ENCODE assay signal across 23 cellular contexts in genomic region chr10:15739437-15739970, GRCh38. TPM values are rescaled to one million over a fixed set of nuclear protein-coding genes. Genes with fewer than 3 reads are reported as not detected.
DNase-seq lines count a peak whose midpoint lies in the region; ATAC-seq, FAIRE-seq and TF ChIP-seq lines count a peak whose summit lies in the region.
"Had no signal": no experiment of that assay in that cellular context is flagged by ENCODE, and none has a peak within 500 bp of the region (broad histone marks: within the 10 kb centered on the region; RNA-seq: fewer than 3 reads in every experiment).

No MANE protein-coding gene starts in this region.

- no TSS peak for BruUV-seq in PC-3 (replicated peaks; lab: Mats Ljungman, UMichigan)
- BruUV-seq in Calu3 (replicated peaks; lab: Mats Ljungman, UMichigan) = no TSS peak

- no peak overlapping the region for H2BK5ac ChIP-seq in H1 (ENCODE audit: low read depth, low read length)

- no peaks in the 10 kb centered on the region for H3F3A ChIP-seq in PC-3 (ENCODE audit: low read length, unreplicated experiment)

- H2AFZ ChIP-seq in PC-3 (ENCODE audit: low read length) (no peak overlapping the region), H1 (ENCODE audit: low read length) (peak overlapping the region; percentile 76; the same call in 1 of the 2 replicates)
- H2AFZ ChIP-seq: GM23338 had no signal

- H2BK120ac ChIP-seq in H1 (replicated peaks; ENCODE audit: low read depth, low read length) = no peak overlapping the region

- H4K8ac ChIP-seq in H1 (ENCODE audit: extremely low read depth, insufficient read depth, low read length) = no peak overlapping the region

- ATAC-seq in PC-3 (no peak), HG02938 (IDR thresholded peaks at IDR 0.05; ENCODE audit: unreplicated experiment) (no peak)
- ATAC-seq: A549; CD8-positive, alpha-beta T cell; GM23338 had no signal

- H3K27ac Mint-ChIP-seq in activated CD4-positive, alpha-beta memory T cell treated with anti-CD3 and anti-CD28 coated beads, Interleukin-2, amount 10 ng/mL, durations not matched to agents 7 days and 5 days = no peak overlapping the region
- H3K27ac Mint-ChIP-seq in Calu3 (ENCODE audit: unreplicated experiment) = no peak overlapping the region
- H3K27ac Mint-ChIP-seq: CD8-positive, alpha-beta T cell; GM23338 had no signal

- no peak overlapping the region for H4K5ac ChIP-seq in H1 (ENCODE audit: insufficient read length, low read depth, low read length)

- H3K23me2 ChIP-seq in H1 (ENCODE audit: low read depth, low read length) = no peaks in the 10 kb centered on the region

- H3K4me1 ChIP-seq in PC-3 (ENCODE audit: insufficient read depth, low read length) (peaks cover 6% of the 10 kb centered on the region; the same call in 1 of the 2 replicates), H1 (replicated peaks in 1 of 4; ENCODE audit: control insufficient read depth in 3 of 4, insufficient read depth in 4 of 4, low read length in 3 of 4) (no peaks in the 10 kb centered on the region), mucosa of rectum (ENCODE audit: control insufficient read depth in 2 of 2, insufficient read depth in 2 of 2, low read length in 2 of 2) (no peaks in the 10 kb centered on the region), transverse colon (no peaks in the 10 kb centered on the region)
- H3K4me1 ChIP-seq: A549, BLaER1 had no signal

- H3K4ac ChIP-seq in H1 (replicated peaks; ENCODE audit: insufficient read length, low read depth, low read length) = no peak overlapping the region

- no peak overlapping the region for H4K91ac ChIP-seq in H1 (replicated peaks; ENCODE audit: insufficient read length, low read length)

- CTCF ChIA-PET in PC-3 (lab: Charles Lee) = no interaction called here
- CTCF ChIA-PET in H1 (lab: Charles Lee; ENCODE audit: partially characterized antibody) = interaction anchor here (0.7 to 3.3 kb wide), 4 partner anchors 11 to 278 kb away, joined by 3 to 15 read pairs (median 3); partner anchors contain the start of gene ITGA8
- CTCF ChIA-PET in activated CD4-positive, alpha-beta memory T cell treated with anti-CD3 and anti-CD28 coated beads, Interleukin-2, amount 10 ng/mL, durations not matched to agents 7 days and 5 days (lab: Charles Lee) = no interaction called here
- CTCF ChIA-PET in Calu3 (lab: Charles Lee) = interaction anchor here (1.1 kb wide), 1 partner anchor 25 kb away, joined by 4 read pairs; no protein-coding TSS in a partner anchor

- POLR2A ChIA-PET in PC-3 (lab: Charles Lee; ENCODE audit: unreplicated experiment) = no interaction called here
- POLR2A ChIA-PET in H1 (lab: Charles Lee; ENCODE audit: partially characterized antibody) = interaction anchor here (0.5 to 1.0 kb wide), 2 partner anchors 9 to 766 kb away, joined by 3 read pairs; no protein-coding TSS in a partner anchor
- POLR2A ChIA-PET in activated CD4-positive, alpha-beta memory T cell treated with anti-CD3 and anti-CD28 coated beads, Interleukin-2, amount 10 ng/mL, durations not matched to agents 7 days and 5 days (lab: Charles Lee) = no interaction called here

- H3K4me3 ChIP-seq in PC-3 (ENCODE audit: low read length) (no peak overlapping the region), H1 (ENCODE audit: extremely low read depth in 1 of 4, insufficient read depth in 2 of 4, low read depth in 3 of 4, low read length in 4 of 4) (no peak overlapping the region), mucosa of rectum (ENCODE audit: low read length in 2 of 2) (no peak overlapping the region), transverse colon (no peak overlapping the region)
- H3K4me3 ChIP-seq: A549, BLaER1, GM23338, SJSA1 had no signal

- H3K36me3 ChIP-seq in PC-3 (ENCODE audit: low read depth, low read length) (no peaks in the 10 kb centered on the region), H1 (ENCODE audit: control insufficient read depth in 2 of 4, insufficient read depth in 4 of 4, low read length in 3 of 4) (no peaks in the 10 kb centered on the region), mucosa of rectum (ENCODE audit: control insufficient read depth in 2 of 2, insufficient read depth in 2 of 2, low read length in 2 of 2) (no peaks in the 10 kb centered on the region), transverse colon (no peaks in the 10 kb centered on the region)
- H3K36me3 ChIP-seq: BLaER1, SJSA1 had no signal

- H3K9ac ChIP-seq in PC-3 (ENCODE audit: low read length) (no peak overlapping the region), H1 (replicated peaks in 1 of 4; ENCODE audit: extremely low read depth in 1 of 4, low read depth in 3 of 4, low read length in 3 of 4) (no peak overlapping the region), mucosa of rectum (ENCODE audit: low read depth in 1 of 2, low read length in 2 of 2) (no peak overlapping the region)
- H3K9ac ChIP-seq: BLaER1, KMS-11 had no signal

- H3K4me3 Mint-ChIP-seq in activated CD4-positive, alpha-beta memory T cell treated with anti-CD3 and anti-CD28 coated beads, Interleukin-2, amount 10 ng/mL, durations not matched to agents 7 days and 5 days = no peak overlapping the region
- no peak overlapping the region for H3K4me3 Mint-ChIP-seq in Calu3 (ENCODE audit: low read depth, unreplicated experiment)
- H3K4me3 Mint-ChIP-seq: CD8-positive, alpha-beta T cell; GM23338 had no signal

- no peak overlapping the region for H3K14ac ChIP-seq in H1 (ENCODE audit: insufficient read length)

- peaks cover 10% of the 10 kb centered on the region for H3K27me3 Mint-ChIP-seq in activated CD4-positive, alpha-beta memory T cell treated with anti-CD3 and anti-CD28 coated beads, Interleukin-2, amount 10 ng/mL, durations not matched to agents 7 days and 5 days
- H3K27me3 Mint-ChIP-seq in Calu3 (ENCODE audit: unreplicated experiment) = no peaks in the 10 kb centered on the region

- no peaks in the 10 kb centered on the region for H3K9me3 ChIP-seq in PC-3 (ENCODE audit: low read length)
- no peaks in the 10 kb centered on the region for H3K9me3 ChIP-seq in H1 (ENCODE audit: insufficient read depth in 2 of 2, low read depth in 1 of 2, low read length in 1 of 2)
- no peaks in the 10 kb centered on the region for H3K9me3 ChIP-seq in mucosa of rectum (ENCODE audit: control insufficient read depth in 2 of 2, low read length in 2 of 2)
- no peaks in the 10 kb centered on the region for H3K9me3 ChIP-seq in transverse colon
- H3K9me3 ChIP-seq: A549, SJSA1 had no signal

- H3K79me2 ChIP-seq in PC-3 (ENCODE audit: low read length) (no peaks in the 10 kb centered on the region), H1 (ENCODE audit: control insufficient read depth in 1 of 2, insufficient read depth in 2 of 2, low read length in 2 of 2) (no peaks in the 10 kb centered on the region)

- no peaks in the 10 kb centered on the region for H3K9me3 Mint-ChIP-seq in activated CD4-positive, alpha-beta memory T cell treated with anti-CD3 and anti-CD28 coated beads, Interleukin-2, amount 10 ng/mL, durations not matched to agents 7 days and 5 days
- H3K9me3 Mint-ChIP-seq in Calu3 (ENCODE audit: low read depth, unreplicated experiment) = peaks cover 2% of the 10 kb centered on the region
- H3K9me3 Mint-ChIP-seq: CD8-positive, alpha-beta T cell; GM23338 had no signal

- no peaks in the 10 kb centered on the region for H3K79me1 ChIP-seq in H1 (ENCODE audit: low read depth, low read length)

- H3K56ac ChIP-seq in H1 (replicated peaks; ENCODE audit: insufficient read length, low read depth, low read length) = no peak overlapping the region

- H4K20me1 ChIP-seq in PC-3 (ENCODE audit: low read length) (no peaks in the 10 kb centered on the region), H1 (replicated peaks in 1 of 2; ENCODE audit: control insufficient read depth in 1 of 2, insufficient read depth in 2 of 2, low read length in 2 of 2) (no peaks in the 10 kb centered on the region)
- H4K20me1 ChIP-seq: BLaER1 had no signal

- DNase-seq in PC-3 = peak; percentile 6
- no peak for DNase-seq in H1 (ENCODE audit: low read depth in 1 of 2, low spot score in 2 of 2)
- DNase-seq in transverse colon = no peak
- no peak for DNase-seq in activated CD4-positive, alpha-beta memory T cell treated with anti-CD3 and anti-CD28 coated beads, Interleukin-2, amount 10 ng/mL, durations not matched to agents 7 days and 5 days
- DNase-seq in NCI-H1092 (lab: John Stamatoyannopoulos, UW) = no peak
- no peak for DNase-seq in Calu3
- DNase-seq: CD8-positive, alpha-beta T cell; DMS53; EL; NCI-H1417 treated with DMSO at 0.1 percent for 48 hours; NCI-H1930; NCI-H226; NCI-H524 had no signal

- H2BK12ac ChIP-seq in H1 (ENCODE audit: low read depth, low read length) = no peak overlapping the region

- H3K27ac ChIP-seq in PC-3 (ENCODE audit: low read length) = no peak overlapping the region
- H3K27ac ChIP-seq in H1 (ENCODE audit: low read depth, low read length) = no peak overlapping the region
- peak overlapping the region; percentile 41 to 52 for H3K27ac ChIP-seq in mucosa of rectum (ENCODE audit: low read depth in 2 of 2, low read length in 2 of 2)
- H3K27ac ChIP-seq in transverse colon = peak overlapping the region; percentile 30 to 65 (median 64)
- H3K27ac ChIP-seq: A549, BLaER1, KMS-11, RWPE1, SJSA1 had no signal

- no peak overlapping the region for H3K18ac ChIP-seq in H1 (ENCODE audit: extremely low read depth, low read length)

- intact Hi-C loops in PC-3 (cut with micrococcal nuclease) = no loop called here
- intact Hi-C loops in transverse colon (cut with DNase I; ENCODE audit: low total_unique reads) = no loop called here
- intact Hi-C loops in Calu3 (cut with micrococcal nuclease; ENCODE audit: unreplicated experiment) = no loop called here

- no peak overlapping the region for H2BK15ac ChIP-seq in H1 (ENCODE audit: low read length)

- H3K4me2 ChIP-seq in PC-3 (ENCODE audit: low read length) = no peak overlapping the region
- no peak overlapping the region for H3K4me2 ChIP-seq in H1 (ENCODE audit: insufficient read depth in 1 of 2, low read depth in 2 of 2, low read length in 2 of 2)
- H3K4me2 ChIP-seq: A549, BLaER1, GM23338, KMS-11 had no signal

- H2BK20ac ChIP-seq in H1 (ENCODE audit: low read length) = no peak overlapping the region

- TF ChIP-seq CTCF in PC-3 (conservative IDR thresholded peaks at IDR 0.05; ENCODE audit: low read depth, low read length) (no peak), H1 (IDR thresholded peaks at IDR 0.05; ENCODE audit: control extremely low read depth in 1 of 3, insufficient read depth in 1 of 3, low read depth in 1 of 3, low read length in 3 of 3) (no peak), transverse colon (IDR thresholded peaks at IDR 0.05) (no peak), Calu3 (IDR thresholded peaks at IDR 0.05; ENCODE audit: unreplicated experiment) (no peak)

- TF ChIP-seq EP300 in H1 (IDR thresholded peaks at IDR 0.05; ENCODE audit: borderline replicate concordance in 1 of 2, low read depth in 2 of 2, low read length in 2 of 2) (no peak), transverse colon (IDR thresholded peaks at IDR 0.05; ENCODE audit: low read depth) (no peak)

- FAIRE-seq in H1 (lab: Jason Lieb, UNC) = no peak
- FAIRE-seq: A549, GM12891, GM19239 had no signal

- TF ChIP-seq RAD21 in H1 (IDR thresholded peaks at IDR 0.05 in 1 of 2, conservative IDR thresholded peaks at IDR 0.05 in 1 of 2; ENCODE audit: low read depth in 2 of 2, low read length in 2 of 2) = no peak

- in situ Hi-C loops in transverse colon (cut with MboI; ENCODE audit: low pct_ligation_motif_present in 1 of 4, low pct_unique_long_range_greater_than_20kb in 1 of 4, low sequenced_read_pairs in 3 of 4) = no loop called here

- no peak overlapping the region for H2AK5ac ChIP-seq in H1 (ENCODE audit: low read depth, low read length)

- no peaks in the 10 kb centered on the region for H3K36me3 Mint-ChIP-seq in activated CD4-positive, alpha-beta memory T cell treated with anti-CD3 and anti-CD28 coated beads, Interleukin-2, amount 10 ng/mL, durations not matched to agents 7 days and 5 days (ENCODE audit: low read depth)
- no peaks in the 10 kb centered on the region for H3K36me3 Mint-ChIP-seq in Calu3 (ENCODE audit: insufficient read depth, unreplicated experiment)
- H3K36me3 Mint-ChIP-seq: CD8-positive, alpha-beta T cell had no signal

- WGBS in H1 (ENCODE audit: extremely low coverage in 1 of 2, insufficient coverage in 1 of 2, insufficient read length in 1 of 2, insufficient replicate concordance in 2 of 2, low coverage in 1 of 2, low lambda C conversion rate in 2 of 2, missing lambda C conversion rate in 1 of 2), 2 experiments = 93% methylated on average over 7 of the region's 7 CpGs; no CpG with 5 or more reads in 1 of the 2 experiments
- WGBS in transverse colon (ENCODE audit: low coverage in 1 of 2), 2 donors = 67 to 70% methylated on average over 2 to 7 of the region's 7 CpGs

- no peaks in the 10 kb centered on the region for H3K9me2 ChIP-seq in PC-3 (replicated peaks; ENCODE audit: low read length)

- no peak for TF ChIP-seq POLR2A in H1 (IDR thresholded peaks at IDR 0.05; ENCODE audit: control extremely low read depth in 1 of 2, low read depth in 2 of 2, low read length in 2 of 2)
- no peak for TF ChIP-seq POLR2A in transverse colon (IDR thresholded peaks at IDR 0.05)

- H3K27me3 ChIP-seq in PC-3 (ENCODE audit: low read length) (no peaks in the 10 kb centered on the region), H1 (replicated peaks in 1 of 4; ENCODE audit: control insufficient read depth in 3 of 4, extremely low read depth in 1 of 4, insufficient read depth in 3 of 4, low read length in 3 of 4) (no peaks in the 10 kb centered on the region), mucosa of rectum (ENCODE audit: control insufficient read depth in 2 of 2, insufficient read depth in 2 of 2, low read length in 2 of 2) (no peaks in the 10 kb centered on the region), transverse colon (peaks cover 3% of the 10 kb centered on the region)
- H3K27me3 ChIP-seq: BLaER1, SJSA1 had no signal

- no peak overlapping the region for H3K23ac ChIP-seq in H1 (ENCODE audit: insufficient read length)

- H3K4me1 Mint-ChIP-seq in activated CD4-positive, alpha-beta memory T cell treated with anti-CD3 and anti-CD28 coated beads, Interleukin-2, amount 10 ng/mL, durations not matched to agents 7 days and 5 days = no peaks in the 10 kb centered on the region
- no peaks in the 10 kb centered on the region for H3K4me1 Mint-ChIP-seq in Calu3 (ENCODE audit: low read depth, unreplicated experiment)

RNA-seq across cellular contexts. Expression of gene ITGA8, which starts 19.8 kb away (rescaled TPM):
- total RNA-seq in PC-3 (2014; rRNA removed) = not detected in 2 replicates
- not detected in 2 replicates for total RNA-seq in H1 (2021; fragmentation: NEBNext Ultra II Directional; extraction: Animal tissue kit (Norgen Biotek cat#: 25700))
- 0.02 TPM in 1 of 2 replicates, not detected in the other for polyA plus RNA-seq in H1 (2011; rRNA removed)
- not detected for polyA plus RNA-seq in H1 (2011; cell fraction: cytosol; rRNA removed)
- polyA plus RNA-seq in H1 (2011; cell fraction: nucleus; rRNA removed) = not detected
- 0.07 TPM in 1 of 4 replicates, not detected in the others for polyA plus RNA-seq in H1 (2012, experiment 1 of 2)
- polyA plus RNA-seq in H1 (2012, experiment 2 of 2) = not detected
- polyA plus RNA-seq in H1 (2013, experiment 1 of 2) = not detected
- polyA plus RNA-seq in H1 (2013, experiment 2 of 2) = not detected
- not detected in 2 replicates for polyA minus RNA-seq in H1 (2011; rRNA and poly(A)+ RNA removed)
- polyA minus RNA-seq in H1 (2011; cell fraction: cytosol; rRNA and poly(A)+ RNA removed) = not detected
- polyA minus RNA-seq in H1 (2011; cell fraction: nucleus; rRNA and poly(A)+ RNA removed) = not detected
- 1 to 10 TPM in 3 of 4 donors, not detected in 1; 1.4 to 4.9 (median 3.3) TPM for total RNA-seq in transverse colon
- not detected for total RNA-seq in activated CD4-positive, alpha-beta memory T cell treated with anti-CD3 and anti-CD28 coated beads, Interleukin-2, amount 10 ng/mL, durations not matched to agents 7 days and 5 days
- not detected in 2 replicates for total RNA-seq in Calu3 (2022)
- total RNA-seq: CD8-positive, alpha-beta T cell; GM23338 had no signal
- polyA plus RNA-seq: GM23338 had no signal

Comparison
In these comparisons a context has a peak if more than half of its experiments do, and no peak if none do; other contexts are left out.
1. H3K27ac ChIP-seq: peak in mucosa of rectum (2 of 2) and transverse colon (4 of 4); none in PC-3 (single experiment) and H1 (single experiment).
2. CTCF ChIA-PET loops: an anchor here in H1 (0.7 to 3.3 kb wide) and Calu3 (1.1 kb wide); none called in PC-3 and activated CD4-positive, alpha-beta memory T cell treated with anti-CD3 and anti-CD28 coated beads, Interleukin-2, amount 10 ng/mL, durations not matched to agents 7 days and 5 days.